9 cellular contexts compared by ENCODE assay signal in genomic region chr3:58173670-58174472, GRCh38. TPM values are rescaled to one million over a fixed set of nuclear protein-coding genes. Genes with fewer than 3 reads are reported as not detected.
DNase-seq lines count a peak whose midpoint lies in the region; ATAC-seq and TF ChIP-seq lines count a peak whose summit lies in the region.
"Had no signal": no experiment of that assay in that cellular context is flagged by ENCODE, and none has a peak within 500 bp of the region (broad histone marks: within the 10 kb centered on the region; RNA-seq: fewer than 3 reads in every experiment).

No MANE protein-coding gene starts in this region.

- intact Hi-C loops in left ventricle myocardium inferior (cut with micrococcal nuclease): no loop called here

- H3K4me1 ChIP-seq in left ventricle myocardium inferior: peaks cover 50% of the 10 kb centered on the region

- H3K36me3 ChIP-seq in left ventricle myocardium inferior: peaks cover 29% of the 10 kb centered on the region

- H3K9me3 ChIP-seq in left ventricle myocardium inferior (replicated peaks): no peaks in the 10 kb centered on the region

- ATAC-seq in GM21619 (IDR thresholded peaks at IDR 0.05; ENCODE audit: unreplicated experiment): no peak

- no peaks in the 10 kb centered on the region for H3K27me3 ChIP-seq in left ventricle myocardium inferior (ENCODE audit: low read depth)

- H3K27ac ChIP-seq in left ventricle myocardium inferior (replicated peaks): peak overlapping the region; percentile 70

- H3K4me3 ChIP-seq in left ventricle myocardium inferior: no peak overlapping the region

- TF ChIP-seq CTCF in left ventricle myocardium inferior (IDR thresholded peaks at IDR 0.05; ENCODE audit: borderline replicate concordance): peak; percentile 59

- DNase-seq in NCI-H2107 treated with DMSO at 0.1 percent for 48 hours (lab: John Stamatoyannopoulos, UW; ENCODE audit: unreplicated experiment) (peak; percentile 33), NCI-H2107 (lab: John Stamatoyannopoulos, UW) (no peak), NCI-H1092 treated with DMSO at 0.1 percent for 48 hours (lab: John Stamatoyannopoulos, UW) (peak; percentile 64), left ventricle myocardium inferior (peak; percentile 58), AG08396 (ENCODE audit: low spot score) (no peak)
- DNase-seq in activated CD4-positive, alpha-beta T cell treated with anti-CD3 and anti-CD28 coated beads, Interleukin-2, amount 50 U/mL, for 4 hours: peak; percentile 9 to 18
- DNase-seq in stimulated activated CD4-positive, alpha-beta T cell treated with anti-CD3 and anti-CD28 coated beads, Interleukin-2, amount 100 ng/mL, for 4 hours (ENCODE audit: low read depth): peak; percentile 9

RNA-seq across cellular contexts. Expression of gene DNASE1L3, which starts 36.9 kb away (rescaled TPM):
- 4.5 TPM for total RNA-seq in left ventricle myocardium inferior
- total RNA-seq: CD8-positive, alpha-beta memory T cell had no signal

Comparison
In these comparisons a context has a peak if more than half of its experiments do, and no peak if none do; other contexts are left out.
1. DNase-seq: peak in NCI-H2107 treated with DMSO at 0.1 percent for 48 hours (single experiment), NCI-H1092 treated with DMSO at 0.1 percent for 48 hours (single experiment), activated CD4-positive, alpha-beta T cell treated with anti-CD3 and anti-CD28 coated beads, Interleukin-2, amount 50 U/mL, for 4 hours (2 of 2), left ventricle myocardium inferior (single experiment) and stimulated activated CD4-positive, alpha-beta T cell treated with anti-CD3 and anti-CD28 coated beads, Interleukin-2, amount 100 ng/mL, for 4 hours (single experiment); none in NCI-H2107 (single experiment) and AG08396 (single experiment).